ENCODE assay signal across 1 cellular context in genomic region chr2:47070920-47071824, GRCh38.
A peak's percentile ranks its signal among the peaks of the same experiment; 100 is the strongest.
TF ChIP-seq lines count a peak whose summit lies in the region.

No MANE protein-coding gene starts in this region.

TF ChIP-seq in HepG2, 621 proteins besides CTCF, POLR2A, EP300 and RAD21 (continued from another document and continues in another):
- TF ChIP-seq ZNF670 (CRISPR knock-in tag; IDR thresholded peaks at IDR 0.05; ENCODE audit: borderline replicate concordance) (no peak), BATF2 (CRISPR knock-in tag; IDR thresholded peaks at IDR 0.05) (no peak), MED1 (CRISPR knock-in tag; IDR thresholded peaks at IDR 0.05) (peak; percentile 80), E2F5 (CRISPR knock-in tag; conservative IDR thresholded peaks at IDR 0.05) (no peak), ZBTB8A (CRISPR knock-in tag; IDR thresholded peaks at IDR 0.05; ENCODE audit: borderline replicate concordance, low read depth) (no peak), MTA3 (CRISPR knock-in tag; IDR thresholded peaks at IDR 0.05) (no peak), RERE (CRISPR knock-in tag; IDR thresholded peaks at IDR 0.05; ENCODE audit: low read depth) (no peak), ZNF556 (CRISPR knock-in tag; IDR thresholded peaks at IDR 0.05; ENCODE audit: borderline replicate concordance) (no peak), ZNF543 (CRISPR knock-in tag; IDR thresholded peaks at IDR 0.05) (peak; percentile 45; the same call in 1 of the 2 replicates), PAF1 (CRISPR knock-in tag; IDR thresholded peaks at IDR 0.05) (no peak), FOXA1 (IDR thresholded peaks at IDR 0.05) (no peak), FOXA1 (CRISPR knock-in tag; IDR thresholded peaks at IDR 0.05) (peak; percentile 84), KLF6 (CRISPR knock-in tag; IDR thresholded peaks at IDR 0.05) (peak; percentile 79), DMAP1 (CRISPR knock-in tag; IDR thresholded peaks at IDR 0.05) (no peak; the same call in 1 of the 2 replicates), JUND (CRISPR knock-in tag; IDR thresholded peaks at IDR 0.05) (no peak; the same call in 1 of the 2 replicates), PRMT3 (CRISPR knock-in tag; IDR thresholded peaks at IDR 0.05; ENCODE audit: borderline replicate concordance, low read depth) (no peak), SRSF4 (IDR thresholded peaks at IDR 0.05; ENCODE audit: low read depth, low read length, poor library complexity, severe bottlenecking) (no peak), MAFG (CRISPR knock-in tag; IDR thresholded peaks at IDR 0.05) (no peak), NRL (CRISPR knock-in tag; IDR thresholded peaks at IDR 0.05; ENCODE audit: borderline replicate concordance) (no peak; the same call in 1 of the 2 replicates), ZNF547 (CRISPR knock-in tag; IDR thresholded peaks at IDR 0.05) (no peak), ZKSCAN5 (CRISPR knock-in tag; IDR thresholded peaks at IDR 0.05) (no peak), TARDBP (CRISPR knock-in tag; IDR thresholded peaks at IDR 0.05) (peak; percentile 71), SALL2 (CRISPR knock-in tag; IDR thresholded peaks at IDR 0.05) (peak; percentile 36; the same call in 1 of the 2 replicates), ZNF589 (CRISPR knock-in tag; conservative IDR thresholded peaks at IDR 0.05) (no peak; the same call in 1 of the 2 replicates), ZFP41 (CRISPR knock-in tag; IDR thresholded peaks at IDR 0.05; ENCODE audit: borderline replicate concordance) (0 out of 2 replicates have a peak, but pooled peaks have one; percentile 43), ARNTL (CRISPR knock-in tag; IDR thresholded peaks at IDR 0.05) (no peak), ARID4A (CRISPR knock-in tag; IDR thresholded peaks at IDR 0.05; ENCODE audit: borderline replicate concordance) (peak; percentile 68; the same call in 1 of the 2 replicates), YY1 (IDR thresholded peaks at IDR 0.05; ENCODE audit: insufficient read depth, insufficient replicate concordance, low read depth, low read length) (peak; percentile 43), ZSCAN12 (CRISPR knock-in tag; IDR thresholded peaks at IDR 0.05) (no peak), RFX5 (IDR thresholded peaks at IDR 0.05; ENCODE audit: low read depth, low read length) (no peak), ZNF335 (CRISPR knock-in tag; IDR thresholded peaks at IDR 0.05) (no peak), ZNF343 (CRISPR knock-in tag; IDR thresholded peaks at IDR 0.05) (no peak), SIX1 (CRISPR knock-in tag; IDR thresholded peaks at IDR 0.05; ENCODE audit: borderline replicate concordance) (peak; percentile 97), NFE2 (CRISPR knock-in tag; IDR thresholded peaks at IDR 0.05) (no peak), CEBPZ (IDR thresholded peaks at IDR 0.05; ENCODE audit: low read length) (no peak), TOE1 (CRISPR knock-in tag; IDR thresholded peaks at IDR 0.05) (no peak), RNF219 (CRISPR knock-in tag; IDR thresholded peaks at IDR 0.05) (no peak), ZNF530 (CRISPR knock-in tag; IDR thresholded peaks at IDR 0.05; ENCODE audit: low read depth) (no peak), PHF8 (CRISPR knock-in tag; IDR thresholded peaks at IDR 0.05) (no peak), SNAPC5 (CRISPR knock-in tag; IDR thresholded peaks at IDR 0.05; ENCODE audit: borderline replicate concordance) (no peak), ZNF549 (CRISPR knock-in tag; IDR thresholded peaks at IDR 0.05) (no peak), MAF1 (CRISPR knock-in tag; IDR thresholded peaks at IDR 0.05; ENCODE audit: borderline replicate concordance) (peak; percentile 79), NFE2L2 (IDR thresholded peaks at IDR 0.05; ENCODE audit: low read length) (no peak), MAX (IDR thresholded peaks at IDR 0.05) (no peak), THAP7 (CRISPR knock-in tag; IDR thresholded peaks at IDR 0.05) (no peak), JUN (CRISPR knock-in tag; IDR thresholded peaks at IDR 0.05) (no peak; the same call in 1 of the 2 replicates), ZNF691 (CRISPR knock-in tag; IDR thresholded peaks at IDR 0.05; ENCODE audit: borderline replicate concordance, low read depth) (no peak; the same call in 1 of the 2 replicates), ZNF44 (CRISPR knock-in tag; IDR thresholded peaks at IDR 0.05) (no peak), ZNF83 (CRISPR knock-in tag; IDR thresholded peaks at IDR 0.05; ENCODE audit: borderline replicate concordance) (no peak), FOXJ3 (CRISPR knock-in tag; IDR thresholded peaks at IDR 0.05; ENCODE audit: borderline replicate concordance) (peak; percentile 78; the same call in 1 of the 2 replicates)
